ENCODE assay signal across 1 cellular context in the genomic region with DNA sequence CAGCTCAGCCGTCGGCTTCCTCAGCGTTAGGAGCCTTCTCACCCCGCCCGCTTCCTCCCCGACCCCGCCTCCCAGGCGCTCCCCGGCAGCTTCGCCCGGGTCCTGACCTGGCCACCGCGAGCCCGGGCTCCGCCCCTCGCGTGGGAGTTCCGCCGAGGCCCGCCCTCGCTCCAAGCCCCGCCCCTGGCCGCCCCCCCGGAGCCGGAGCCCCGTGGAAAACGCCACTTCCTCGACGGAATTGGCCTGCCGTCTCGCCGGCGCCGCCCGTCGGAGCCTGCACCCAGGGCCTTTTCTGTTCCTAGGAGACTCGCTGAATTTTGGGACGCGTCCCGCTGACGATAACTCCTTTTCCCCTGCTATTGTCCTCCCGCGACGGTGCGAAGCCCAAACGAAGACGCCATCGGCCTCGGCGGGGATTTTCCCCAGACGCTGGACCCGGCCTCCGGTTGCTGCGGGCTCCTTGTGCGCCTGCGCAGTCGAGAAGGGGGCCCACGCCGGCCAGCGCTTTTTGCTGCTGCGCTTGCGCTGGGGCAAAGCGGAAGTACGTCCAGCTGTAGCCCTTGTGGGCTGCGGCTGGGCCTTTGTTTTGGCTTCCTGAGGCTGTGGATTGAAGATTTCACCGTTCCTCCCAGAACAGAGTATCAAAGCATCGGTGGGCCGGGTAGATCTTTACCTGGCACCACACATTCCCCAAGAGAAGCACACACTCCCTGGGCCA.
TF ChIP-seq lines count a peak whose summit lies in the region.

No MANE protein-coding gene starts in this region.

TF ChIP-seq in WTC11, 78 proteins besides CTCF, POLR2A, EP300 and RAD21 (continued from another document and continues in another):
- TF ChIP-seq, protein P1, sequence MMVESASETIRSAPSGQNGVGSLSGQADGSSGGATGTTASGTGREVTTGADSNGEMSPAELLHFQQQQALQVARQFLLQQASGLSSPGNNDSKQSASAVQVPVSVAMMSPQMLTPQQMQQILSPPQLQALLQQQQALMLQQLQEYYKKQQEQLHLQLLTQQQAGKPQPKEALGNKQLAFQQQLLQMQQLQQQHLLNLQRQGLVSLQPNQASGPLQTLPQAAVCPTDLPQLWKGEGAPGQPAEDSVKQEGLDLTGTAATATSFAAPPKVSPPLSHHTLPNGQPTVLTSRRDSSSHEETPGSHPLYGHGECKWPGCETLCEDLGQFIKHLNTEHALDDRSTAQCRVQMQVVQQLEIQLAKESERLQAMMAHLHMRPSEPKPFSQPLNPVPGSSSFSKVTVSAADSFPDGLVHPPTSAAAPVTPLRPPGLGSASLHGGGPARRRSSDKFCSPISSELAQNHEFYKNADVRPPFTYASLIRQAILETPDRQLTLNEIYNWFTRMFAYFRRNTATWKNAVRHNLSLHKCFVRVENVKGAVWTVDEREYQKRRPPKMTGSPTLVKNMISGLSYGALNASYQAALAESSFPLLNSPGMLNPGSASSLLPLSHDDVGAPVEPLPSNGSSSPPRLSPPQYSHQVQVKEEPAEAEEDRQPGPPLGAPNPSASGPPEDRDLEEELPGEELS (CRISPR knock-in tag; IDR thresholded peaks at IDR 0.05): peak; percentile 18; the same call in 1 of the 2 replicates
- TF ChIP-seq ZNF232 (CRISPR knock-in tag; IDR thresholded peaks at IDR 0.05) (0 out of 2 replicates have a peak, but pooled peaks have one; percentile 25), PRRX2 (CRISPR knock-in tag; IDR thresholded peaks at IDR 0.05) (peak; percentile 83; the same call in 1 of the 2 replicates), ETV6 (CRISPR knock-in tag; IDR thresholded peaks at IDR 0.05) (peak; percentile 54; the same call in 1 of the 2 replicates), HMGA2 (CRISPR knock-in tag; IDR thresholded peaks at IDR 0.05) (no peak), ZNF671 (CRISPR knock-in tag; IDR thresholded peaks at IDR 0.05) (peak; percentile 66; the same call in 1 of the 2 replicates), RELA (CRISPR knock-in tag; IDR thresholded peaks at IDR 0.05; ENCODE audit: borderline replicate concordance) (no peak), ZNF396 (CRISPR knock-in tag; IDR thresholded peaks at IDR 0.05; ENCODE audit: borderline replicate concordance) (no peak), JAZF1 (CRISPR knock-in tag; IDR thresholded peaks at IDR 0.05) (no peak), EMX1 (CRISPR knock-in tag; IDR thresholded peaks at IDR 0.05) (no peak), JUN (CRISPR knock-in tag; IDR thresholded peaks at IDR 0.05) (no peak), NFATC4 (CRISPR knock-in tag; IDR thresholded peaks at IDR 0.05) (0 out of 2 replicates have a peak, but pooled peaks have one; percentile 34), SMAD4 (CRISPR knock-in tag; IDR thresholded peaks at IDR 0.05) (no peak), NR1H2 (CRISPR knock-in tag; IDR thresholded peaks at IDR 0.05) (no peak), TP53 (CRISPR knock-in tag; IDR thresholded peaks at IDR 0.05) (no peak), CBFB (CRISPR knock-in tag; IDR thresholded peaks at IDR 0.05; ENCODE audit: low read depth) (no peak), NR2C2 (CRISPR knock-in tag; IDR thresholded peaks at IDR 0.05) (no peak), FOXJ3 (CRISPR knock-in tag; IDR thresholded peaks at IDR 0.05; ENCODE audit: borderline replicate concordance) (no peak), FOXP1 (CRISPR knock-in tag; IDR thresholded peaks at IDR 0.05; ENCODE audit: borderline replicate concordance) (peak; percentile 61; the same call in 1 of the 2 replicates), GTF2I (CRISPR knock-in tag; conservative IDR thresholded peaks at IDR 0.05) (no peak), GABPB1 (CRISPR knock-in tag; IDR thresholded peaks at IDR 0.05) (peak; percentile 33; the same call in 1 of the 2 replicates), TEAD1 (CRISPR knock-in tag; IDR thresholded peaks at IDR 0.05) (peak; percentile 36; the same call in 1 of the 2 replicates), ZNF138 (CRISPR knock-in tag; conservative IDR thresholded peaks at IDR 0.05) (no peak), TEAD4 (CRISPR knock-in tag; IDR thresholded peaks at IDR 0.05) (no peak), ZNF219 (CRISPR knock-in tag; IDR thresholded peaks at IDR 0.05; ENCODE audit: borderline replicate concordance) (no peak), NR3C1 (CRISPR knock-in tag; conservative IDR thresholded peaks at IDR 0.05; ENCODE audit: low read depth) (no peak), CREB1 (CRISPR knock-in tag; IDR thresholded peaks at IDR 0.05) (0 out of 2 replicates have a peak, but pooled peaks have one; percentile 30)
- TF ChIP-seq, protein P2, sequence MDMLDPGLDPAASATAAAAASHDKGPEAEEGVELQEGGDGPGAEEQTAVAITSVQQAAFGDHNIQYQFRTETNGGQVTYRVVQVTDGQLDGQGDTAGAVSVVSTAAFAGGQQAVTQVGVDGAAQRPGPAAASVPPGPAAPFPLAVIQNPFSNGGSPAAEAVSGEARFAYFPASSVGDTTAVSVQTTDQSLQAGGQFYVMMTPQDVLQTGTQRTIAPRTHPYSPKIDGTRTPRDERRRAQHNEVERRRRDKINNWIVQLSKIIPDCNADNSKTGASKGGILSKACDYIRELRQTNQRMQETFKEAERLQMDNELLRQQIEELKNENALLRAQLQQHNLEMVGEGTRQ (CRISPR knock-in tag; IDR thresholded peaks at IDR 0.05): no peak
- TF ChIP-seq, protein P3, sequence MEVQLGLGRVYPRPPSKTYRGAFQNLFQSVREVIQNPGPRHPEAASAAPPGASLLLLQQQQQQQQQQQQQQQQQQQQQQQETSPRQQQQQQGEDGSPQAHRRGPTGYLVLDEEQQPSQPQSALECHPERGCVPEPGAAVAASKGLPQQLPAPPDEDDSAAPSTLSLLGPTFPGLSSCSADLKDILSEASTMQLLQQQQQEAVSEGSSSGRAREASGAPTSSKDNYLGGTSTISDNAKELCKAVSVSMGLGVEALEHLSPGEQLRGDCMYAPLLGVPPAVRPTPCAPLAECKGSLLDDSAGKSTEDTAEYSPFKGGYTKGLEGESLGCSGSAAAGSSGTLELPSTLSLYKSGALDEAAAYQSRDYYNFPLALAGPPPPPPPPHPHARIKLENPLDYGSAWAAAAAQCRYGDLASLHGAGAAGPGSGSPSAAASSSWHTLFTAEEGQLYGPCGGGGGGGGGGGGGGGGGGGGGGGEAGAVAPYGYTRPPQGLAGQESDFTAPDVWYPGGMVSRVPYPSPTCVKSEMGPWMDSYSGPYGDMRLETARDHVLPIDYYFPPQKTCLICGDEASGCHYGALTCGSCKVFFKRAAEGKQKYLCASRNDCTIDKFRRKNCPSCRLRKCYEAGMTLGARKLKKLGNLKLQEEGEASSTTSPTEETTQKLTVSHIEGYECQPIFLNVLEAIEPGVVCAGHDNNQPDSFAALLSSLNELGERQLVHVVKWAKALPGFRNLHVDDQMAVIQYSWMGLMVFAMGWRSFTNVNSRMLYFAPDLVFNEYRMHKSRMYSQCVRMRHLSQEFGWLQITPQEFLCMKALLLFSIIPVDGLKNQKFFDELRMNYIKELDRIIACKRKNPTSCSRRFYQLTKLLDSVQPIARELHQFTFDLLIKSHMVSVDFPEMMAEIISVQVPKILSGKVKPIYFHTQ (CRISPR knock-in tag; IDR thresholded peaks at IDR 0.05): no peak
- TF ChIP-seq, protein P4, sequence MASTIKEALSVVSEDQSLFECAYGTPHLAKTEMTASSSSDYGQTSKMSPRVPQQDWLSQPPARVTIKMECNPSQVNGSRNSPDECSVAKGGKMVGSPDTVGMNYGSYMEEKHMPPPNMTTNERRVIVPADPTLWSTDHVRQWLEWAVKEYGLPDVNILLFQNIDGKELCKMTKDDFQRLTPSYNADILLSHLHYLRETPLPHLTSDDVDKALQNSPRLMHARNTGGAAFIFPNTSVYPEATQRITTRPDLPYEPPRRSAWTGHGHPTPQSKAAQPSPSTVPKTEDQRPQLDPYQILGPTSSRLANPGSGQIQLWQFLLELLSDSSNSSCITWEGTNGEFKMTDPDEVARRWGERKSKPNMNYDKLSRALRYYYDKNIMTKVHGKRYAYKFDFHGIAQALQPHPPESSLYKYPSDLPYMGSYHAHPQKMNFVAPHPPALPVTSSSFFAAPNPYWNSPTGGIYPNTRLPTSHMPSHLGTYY (CRISPR knock-in tag; IDR thresholded peaks at IDR 0.05): 0 out of 2 replicates have a peak, but pooled peaks have one; percentile 43
- TF ChIP-seq, protein P5, sequence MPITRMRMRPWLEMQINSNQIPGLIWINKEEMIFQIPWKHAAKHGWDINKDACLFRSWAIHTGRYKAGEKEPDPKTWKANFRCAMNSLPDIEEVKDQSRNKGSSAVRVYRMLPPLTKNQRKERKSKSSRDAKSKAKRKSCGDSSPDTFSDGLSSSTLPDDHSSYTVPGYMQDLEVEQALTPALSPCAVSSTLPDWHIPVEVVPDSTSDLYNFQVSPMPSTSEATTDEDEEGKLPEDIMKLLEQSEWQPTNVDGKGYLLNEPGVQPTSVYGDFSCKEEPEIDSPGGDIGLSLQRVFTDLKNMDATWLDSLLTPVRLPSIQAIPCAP (CRISPR knock-in tag; IDR thresholded peaks at IDR 0.05): 0 out of 2 replicates have a peak, but pooled peaks have one; percentile 28
- TF ChIP-seq, protein P6, sequence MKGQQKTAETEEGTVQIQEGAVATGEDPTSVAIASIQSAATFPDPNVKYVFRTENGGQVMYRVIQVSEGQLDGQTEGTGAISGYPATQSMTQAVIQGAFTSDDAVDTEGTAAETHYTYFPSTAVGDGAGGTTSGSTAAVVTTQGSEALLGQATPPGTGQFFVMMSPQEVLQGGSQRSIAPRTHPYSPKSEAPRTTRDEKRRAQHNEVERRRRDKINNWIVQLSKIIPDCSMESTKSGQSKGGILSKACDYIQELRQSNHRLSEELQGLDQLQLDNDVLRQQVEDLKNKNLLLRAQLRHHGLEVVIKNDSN (CRISPR knock-in tag; IDR thresholded peaks at IDR 0.05): 0 out of 2 replicates have a peak, but pooled peaks have one; percentile 29
- TF ChIP-seq, protein P7, sequence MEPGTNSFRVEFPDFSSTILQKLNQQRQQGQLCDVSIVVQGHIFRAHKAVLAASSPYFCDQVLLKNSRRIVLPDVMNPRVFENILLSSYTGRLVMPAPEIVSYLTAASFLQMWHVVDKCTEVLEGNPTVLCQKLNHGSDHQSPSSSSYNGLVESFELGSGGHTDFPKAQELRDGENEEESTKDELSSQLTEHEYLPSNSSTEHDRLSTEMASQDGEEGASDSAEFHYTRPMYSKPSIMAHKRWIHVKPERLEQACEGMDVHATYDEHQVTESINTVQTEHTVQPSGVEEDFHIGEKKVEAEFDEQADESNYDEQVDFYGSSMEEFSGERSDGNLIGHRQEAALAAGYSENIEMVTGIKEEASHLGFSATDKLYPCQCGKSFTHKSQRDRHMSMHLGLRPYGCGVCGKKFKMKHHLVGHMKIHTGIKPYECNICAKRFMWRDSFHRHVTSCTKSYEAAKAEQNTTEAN (CRISPR knock-in tag; IDR thresholded peaks at IDR 0.05): no peak
- TF ChIP-seq, protein P8, sequence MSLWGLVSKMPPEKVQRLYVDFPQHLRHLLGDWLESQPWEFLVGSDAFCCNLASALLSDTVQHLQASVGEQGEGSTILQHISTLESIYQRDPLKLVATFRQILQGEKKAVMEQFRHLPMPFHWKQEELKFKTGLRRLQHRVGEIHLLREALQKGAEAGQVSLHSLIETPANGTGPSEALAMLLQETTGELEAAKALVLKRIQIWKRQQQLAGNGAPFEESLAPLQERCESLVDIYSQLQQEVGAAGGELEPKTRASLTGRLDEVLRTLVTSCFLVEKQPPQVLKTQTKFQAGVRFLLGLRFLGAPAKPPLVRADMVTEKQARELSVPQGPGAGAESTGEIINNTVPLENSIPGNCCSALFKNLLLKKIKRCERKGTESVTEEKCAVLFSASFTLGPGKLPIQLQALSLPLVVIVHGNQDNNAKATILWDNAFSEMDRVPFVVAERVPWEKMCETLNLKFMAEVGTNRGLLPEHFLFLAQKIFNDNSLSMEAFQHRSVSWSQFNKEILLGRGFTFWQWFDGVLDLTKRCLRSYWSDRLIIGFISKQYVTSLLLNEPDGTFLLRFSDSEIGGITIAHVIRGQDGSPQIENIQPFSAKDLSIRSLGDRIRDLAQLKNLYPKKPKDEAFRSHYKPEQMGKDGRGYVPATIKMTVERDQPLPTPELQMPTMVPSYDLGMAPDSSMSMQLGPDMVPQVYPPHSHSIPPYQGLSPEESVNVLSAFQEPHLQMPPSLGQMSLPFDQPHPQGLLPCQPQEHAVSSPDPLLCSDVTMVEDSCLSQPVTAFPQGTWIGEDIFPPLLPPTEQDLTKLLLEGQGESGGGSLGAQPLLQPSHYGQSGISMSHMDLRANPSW (CRISPR knock-in tag; conservative IDR thresholded peaks at IDR 0.05; ENCODE audit: low read depth): no peak
- TF ChIP-seq, protein P9, sequence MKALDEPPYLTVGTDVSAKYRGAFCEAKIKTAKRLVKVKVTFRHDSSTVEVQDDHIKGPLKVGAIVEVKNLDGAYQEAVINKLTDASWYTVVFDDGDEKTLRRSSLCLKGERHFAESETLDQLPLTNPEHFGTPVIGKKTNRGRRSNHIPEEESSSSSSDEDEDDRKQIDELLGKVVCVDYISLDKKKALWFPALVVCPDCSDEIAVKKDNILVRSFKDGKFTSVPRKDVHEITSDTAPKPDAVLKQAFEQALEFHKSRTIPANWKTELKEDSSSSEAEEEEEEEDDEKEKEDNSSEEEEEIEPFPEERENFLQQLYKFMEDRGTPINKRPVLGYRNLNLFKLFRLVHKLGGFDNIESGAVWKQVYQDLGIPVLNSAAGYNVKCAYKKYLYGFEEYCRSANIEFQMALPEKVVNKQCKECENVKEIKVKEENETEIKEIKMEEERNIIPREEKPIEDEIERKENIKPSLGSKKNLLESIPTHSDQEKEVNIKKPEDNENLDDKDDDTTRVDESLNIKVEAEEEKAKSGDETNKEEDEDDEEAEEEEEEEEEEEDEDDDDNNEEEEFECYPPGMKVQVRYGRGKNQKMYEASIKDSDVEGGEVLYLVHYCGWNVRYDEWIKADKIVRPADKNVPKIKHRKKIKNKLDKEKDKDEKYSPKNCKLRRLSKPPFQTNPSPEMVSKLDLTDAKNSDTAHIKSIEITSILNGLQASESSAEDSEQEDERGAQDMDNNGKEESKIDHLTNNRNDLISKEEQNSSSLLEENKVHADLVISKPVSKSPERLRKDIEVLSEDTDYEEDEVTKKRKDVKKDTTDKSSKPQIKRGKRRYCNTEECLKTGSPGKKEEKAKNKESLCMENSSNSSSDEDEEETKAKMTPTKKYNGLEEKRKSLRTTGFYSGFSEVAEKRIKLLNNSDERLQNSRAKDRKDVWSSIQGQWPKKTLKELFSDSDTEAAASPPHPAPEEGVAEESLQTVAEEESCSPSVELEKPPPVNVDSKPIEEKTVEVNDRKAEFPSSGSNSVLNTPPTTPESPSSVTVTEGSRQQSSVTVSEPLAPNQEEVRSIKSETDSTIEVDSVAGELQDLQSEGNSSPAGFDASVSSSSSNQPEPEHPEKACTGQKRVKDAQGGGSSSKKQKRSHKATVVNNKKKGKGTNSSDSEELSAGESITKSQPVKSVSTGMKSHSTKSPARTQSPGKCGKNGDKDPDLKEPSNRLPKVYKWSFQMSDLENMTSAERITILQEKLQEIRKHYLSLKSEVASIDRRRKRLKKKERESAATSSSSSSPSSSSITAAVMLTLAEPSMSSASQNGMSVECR (CRISPR knock-in tag; IDR thresholded peaks at IDR 0.05; ENCODE audit: borderline replicate concordance): no peak
- TF ChIP-seq, protein P10, sequence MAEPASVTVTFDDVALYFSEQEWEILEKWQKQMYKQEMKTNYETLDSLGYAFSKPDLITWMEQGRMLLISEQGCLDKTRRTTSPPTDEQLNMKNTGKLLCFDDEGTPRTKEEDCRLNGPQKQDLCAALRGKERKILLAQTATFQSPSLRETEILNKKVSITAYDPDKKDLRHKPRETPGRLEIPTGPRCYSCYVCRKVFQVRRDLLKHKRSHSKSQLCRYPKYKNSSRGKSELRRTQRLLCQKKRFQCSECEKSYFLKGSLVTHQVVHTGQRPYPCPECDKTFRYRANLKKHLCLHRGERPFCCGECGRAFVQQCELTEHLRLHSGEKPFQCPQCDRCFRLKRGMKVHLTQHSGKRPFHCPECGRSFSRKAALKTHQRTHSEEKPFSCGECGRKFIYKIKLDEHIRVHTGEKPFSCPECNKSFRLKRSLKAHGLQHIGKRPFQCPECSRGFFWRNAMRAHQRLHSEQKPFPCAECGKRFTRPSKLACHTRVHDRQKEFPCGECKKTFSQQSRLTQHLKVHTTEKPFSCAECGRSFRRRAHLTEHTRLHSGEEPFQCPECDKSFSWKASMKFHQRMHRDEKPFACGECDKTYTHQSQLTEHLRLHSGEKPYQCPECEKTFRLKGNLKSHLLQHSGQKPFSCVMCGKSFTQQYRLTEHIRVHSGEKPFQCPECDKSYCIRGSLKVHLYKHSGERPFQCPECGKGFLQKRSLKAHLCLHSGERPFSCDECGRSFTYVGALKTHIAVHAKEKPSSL (CRISPR knock-in tag; conservative IDR thresholded peaks at IDR 0.05): 0 out of 2 replicates have a peak, but pooled peaks have one; percentile 47
